Comparison of ENCODE assay signal across 8 cellular contexts in genomic region chr4:83010111-83010521, GRCh38. TPM values are rescaled to one million over a fixed set of nuclear protein-coding genes. Genes with fewer than 3 reads are reported as not detected.
DNase-seq lines count a peak whose midpoint lies in the region; ATAC-seq and TF ChIP-seq lines count a peak whose summit lies in the region.

No MANE protein-coding gene starts in this region.

- no peaks in the 10 kb centered on the region; the same call in 1 of the 2 replicates for H3K36me3 ChIP-seq in Panc1 (ENCODE audit: control insufficient read depth, insufficient read depth, low read length)

- H3K4me1 Mint-ChIP-seq in activated CD8-positive, alpha-beta memory T cell treated with anti-CD3 and anti-CD28 coated beads, Interleukin-2, amount 10 ng/mL, durations not matched to agents 7 days and 5 days = peaks cover 48% of the 10 kb centered on the region

- H3K36me3 Mint-ChIP-seq in activated CD8-positive, alpha-beta memory T cell treated with anti-CD3 and anti-CD28 coated beads, Interleukin-2, amount 10 ng/mL, durations not matched to agents 7 days and 5 days = peaks cover 14% of the 10 kb centered on the region

- ATAC-seq in activated CD8-positive, alpha-beta memory T cell treated with anti-CD3 and anti-CD28 coated beads, Interleukin-2, amount 10 ng/mL, durations not matched to agents 7 days and 5 days = no peak
- ATAC-seq in Panc1 (no peak), GM21717 (IDR thresholded peaks at IDR 0.05; ENCODE audit: unreplicated experiment) (no peak), GM18517 (IDR thresholded peaks at IDR 0.05; ENCODE audit: unreplicated experiment) (no peak)

- H3K4me1 ChIP-seq in Panc1 (ENCODE audit: control insufficient read depth, insufficient read depth, low read length) (peaks cover 9% of the 10 kb centered on the region; the same call in 1 of the 2 replicates), mononuclear cell (ENCODE audit: insufficient read depth, low read length) (peaks cover 42% of the 10 kb centered on the region)

- POLR2A ChIA-PET in Panc1 (lab: Charles Lee) = no interaction called here

- in situ Hi-C loops in Panc1 (cut with HindIII; ENCODE audit: low pct_unique_long_range_greater_than_20kb, low sequenced_read_pairs) = no loop called here

- H3K27me3 ChIP-seq in Panc1 (ENCODE audit: control insufficient read depth, insufficient read depth, low read length) = no peaks in the 10 kb centered on the region
- H3K27me3 ChIP-seq in mononuclear cell (ENCODE audit: insufficient read depth, low read length) = no peaks in the 10 kb centered on the region

- H3K4me3 ChIP-seq in Panc1 (ENCODE audit: low read depth in 2 of 2, low read length in 2 of 2) (peak overlapping the region; percentile 76 to 80), mononuclear cell (ENCODE audit: low read length) (peak overlapping the region; percentile 95)

- peak overlapping the region; percentile 70 for H3K27ac ChIP-seq in Panc1 (ENCODE audit: low read length)
- peak overlapping the region; percentile 69 for H3K27ac ChIP-seq in cingulate gyrus (ENCODE audit: low read depth, low read length)

- BruUV-seq in Panc1 (replicated peaks; lab: Mats Ljungman, UMichigan) = no TSS peak

- CTCF ChIA-PET in activated CD8-positive, alpha-beta memory T cell treated with anti-CD3 and anti-CD28 coated beads, Interleukin-2, amount 10 ng/mL, durations not matched to agents 7 days and 5 days (lab: Charles Lee) = interaction anchor here (0.7 to 2.0 kb wide), 8 partner anchors 10 to 208 kb away, joined by 3 to 11 read pairs (median 4); partner anchors contain the start of gene COPS4
- CTCF ChIA-PET in Panc1 (lab: Charles Lee) = no interaction called here

- TF ChIP-seq CTCF in Panc1 (IDR thresholded peaks at IDR 0.05) = no peak

- H3K9me3 ChIP-seq in Panc1 (ENCODE audit: control insufficient read depth, insufficient read depth, low read depth, low read length) (no peaks in the 10 kb centered on the region), mononuclear cell (ENCODE audit: low read depth, low read length) (no peaks in the 10 kb centered on the region)

- H3K4me3 Mint-ChIP-seq in activated CD8-positive, alpha-beta memory T cell treated with anti-CD3 and anti-CD28 coated beads, Interleukin-2, amount 10 ng/mL, durations not matched to agents 7 days and 5 days = peak overlapping the region; percentile 86

- H3K27me3 Mint-ChIP-seq in activated CD8-positive, alpha-beta memory T cell treated with anti-CD3 and anti-CD28 coated beads, Interleukin-2, amount 10 ng/mL, durations not matched to agents 7 days and 5 days = no peaks in the 10 kb centered on the region

- DNase-seq in activated CD8-positive, alpha-beta memory T cell treated with anti-CD3 and anti-CD28 coated beads, Interleukin-2, amount 10 ng/mL, durations not matched to agents 7 days and 5 days = no peak
- DNase-seq in activated CD8-positive, alpha-beta memory T cell treated with anti-CD3 and anti-CD28 coated beads, Interleukin-2, amount 50 U/mL, for 4 hours = no peak
- DNase-seq in Panc1 (ENCODE audit: low read depth, low spot score) (no peak), T-helper 9 cell (no peak)

- H3K9me3 Mint-ChIP-seq in activated CD8-positive, alpha-beta memory T cell treated with anti-CD3 and anti-CD28 coated beads, Interleukin-2, amount 10 ng/mL, durations not matched to agents 7 days and 5 days (ENCODE audit: low read depth) = no peaks in the 10 kb centered on the region

- H3K27ac Mint-ChIP-seq in activated CD8-positive, alpha-beta memory T cell treated with anti-CD3 and anti-CD28 coated beads, Interleukin-2, amount 10 ng/mL, durations not matched to agents 7 days and 5 days = peak overlapping the region; percentile 96

- intact Hi-C loops in Panc1 (cut with micrococcal nuclease; ENCODE audit: unreplicated experiment) = no loop called here

RNA-seq across cellular contexts. Expression of gene LIN54, which starts 0.5 kb away (rescaled TPM):
- total RNA-seq in activated CD8-positive, alpha-beta memory T cell treated with anti-CD3 and anti-CD28 coated beads, Interleukin-2, amount 10 ng/mL, durations not matched to agents 7 days and 5 days = 10 to 100 TPM; 36.3 to 38.6 TPM
- 14.5 TPM for total RNA-seq in Panc1 (2021; ENCODE audit: unreplicated experiment)
- polyA plus RNA-seq in Panc1 (2012; ENCODE audit: insufficient read length) = 4.3 TPM
- 16.8 TPM for total RNA-seq in mononuclear cell

RNA-seq across cellular contexts. Expression of gene COPS4, which starts 24.9 kb away (rescaled TPM):
- 10 to 100 TPM; 27.6 to 33.1 TPM for total RNA-seq in activated CD8-positive, alpha-beta memory T cell treated with anti-CD3 and anti-CD28 coated beads, Interleukin-2, amount 10 ng/mL, durations not matched to agents 7 days and 5 days
- total RNA-seq in Panc1 (2021; ENCODE audit: unreplicated experiment) (23.7 TPM), mononuclear cell (93.3 TPM)
- 26.8 TPM for polyA plus RNA-seq in Panc1 (2012; ENCODE audit: insufficient read length)
